8 cellular contexts compared by ENCODE assay signal in the genomic region with DNA sequence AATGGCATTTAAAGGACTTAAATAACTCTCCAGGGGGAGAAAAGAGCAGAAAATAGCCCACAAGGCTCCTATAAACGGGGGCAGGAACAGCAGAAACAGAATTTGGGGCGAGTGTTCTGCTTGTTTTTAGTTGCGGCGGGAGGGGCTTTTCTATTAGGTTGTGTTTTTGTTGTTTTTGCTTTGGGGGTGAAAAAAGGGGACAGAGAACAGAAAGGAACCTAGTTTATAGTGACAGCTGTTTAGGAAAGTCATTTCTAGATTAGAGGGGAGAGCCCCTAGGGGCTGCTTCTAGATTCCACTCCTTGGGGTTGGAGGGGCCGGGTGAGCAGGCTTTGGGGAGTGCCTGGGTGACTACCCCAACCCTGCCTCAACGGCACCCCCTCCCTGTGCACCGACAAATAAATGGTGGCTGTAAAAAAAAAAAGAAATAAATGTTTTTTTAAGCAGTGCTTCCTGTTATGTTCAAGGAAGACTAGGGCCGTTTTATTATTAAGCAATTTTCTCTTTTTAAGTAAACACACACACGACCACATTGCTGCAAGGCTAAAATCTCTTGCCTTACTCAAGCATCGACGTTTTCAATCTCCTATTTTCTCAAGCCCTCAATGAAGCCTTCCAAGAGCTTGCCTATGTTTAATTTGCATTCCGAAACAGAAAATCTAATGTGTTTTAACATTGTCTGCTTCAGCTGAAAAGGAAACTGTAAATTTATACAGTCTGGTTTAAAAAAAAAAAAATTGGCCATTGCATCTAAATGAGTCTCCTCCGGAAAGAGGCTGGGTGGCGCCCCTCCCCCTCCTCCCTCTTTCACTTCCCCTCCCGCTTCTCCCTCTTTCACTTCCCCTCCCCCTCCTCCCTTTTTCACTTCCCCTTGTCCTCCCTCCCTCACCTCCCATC.
DNase-seq lines count a peak whose midpoint lies in the region; ATAC-seq, FAIRE-seq and TF ChIP-seq lines count a peak whose summit lies in the region.

No MANE protein-coding gene starts in this region.

- H3K36me3 ChIP-seq in ACC112 (ENCODE audit: insufficient read depth, low read length) (no peaks in the 10 kb centered on the region), pancreas (no peaks in the 10 kb centered on the region)

- peak; percentile 80 for FAIRE-seq in pancreas (lab: Jason Lieb, UNC)

- DNase-seq in NCI-H748 (lab: John Stamatoyannopoulos, UW; ENCODE audit: unreplicated experiment) (peak; percentile 73), fibroblast of villous mesenchyme (ENCODE audit: low read depth) (peak; percentile 85), pancreas (peak in 4 of 6 donors; percentile 11 to 65 (median 28)), NCI-H1694 (lab: John Stamatoyannopoulos, UW) (no peak)
- DNase-seq in activated T-cell treated with anti-CD3 and anti-CD28 coated beads, Interleukin-2, amount 50 U/mL, for 1 hour: peak; percentile 47

- H3K4me1 ChIP-seq in ACC112 (ENCODE audit: control insufficient read depth, insufficient read depth, low read length, unreplicated experiment) (peaks cover 26% of the 10 kb centered on the region), pancreas (peaks cover 0 to 6% (median 0%) of the 10 kb centered on the region in 3 donors)

- H2AFZ ChIP-seq in ACC112 (ENCODE audit: low read length, unreplicated experiment): peak overlapping the region; percentile 60

- ATAC-seq in GM18520 (IDR thresholded peaks at IDR 0.05; ENCODE audit: unreplicated experiment) (peak; percentile 75), HG02981 (IDR thresholded peaks at IDR 0.05; ENCODE audit: unreplicated experiment) (peak; percentile 85), pancreas (peak; percentile 36 to 76 (median 48))

- TF ChIP-seq CTCF in fibroblast of villous mesenchyme (IDR thresholded peaks at IDR 0.05; ENCODE audit: insufficient read depth, low read depth, low read length): no peak
- no peak for TF ChIP-seq CTCF in pancreas (IDR thresholded peaks at IDR 0.05)

- H3K27ac ChIP-seq in ACC112 (ENCODE audit: low read depth, low read length) (peak overlapping the region; percentile 90), pancreas (peak overlapping the region in 3 of 4 donors; percentile 17 to 67 (median 58))

- intact Hi-C loops in pancreas (cut with DNase I): loop anchor here in 2 of 3 donors (2.0 to 5.0 kb wide), 2 partner anchors 121 kb away; no protein-coding TSS in a partner anchor

- H3K79me2 ChIP-seq in ACC112 (ENCODE audit: control insufficient read depth, insufficient read depth, low read length, unreplicated experiment): no peaks in the 10 kb centered on the region

- H3K9me3 ChIP-seq in pancreas: no peaks in the 10 kb centered on the region

- peak overlapping the region; percentile 69 for H3K4me3 ChIP-seq in ACC112 (ENCODE audit: low read depth, low read length)
- H3K4me3 ChIP-seq in fibroblast of villous mesenchyme (ENCODE audit: low read depth, low read length): peak overlapping the region; percentile 18
- peak overlapping the region in 2 of 4 donors; percentile 14 to 19 for H3K4me3 ChIP-seq in pancreas

- 17 to 18% methylated on average over 15 of the region's 15 CpGs for WGBS in pancreas, 2 donors

- H3K27me3 ChIP-seq in ACC112 (ENCODE audit: insufficient read depth, low read length): no peaks in the 10 kb centered on the region
- H3K27me3 ChIP-seq in pancreas: no peaks in the 10 kb centered on the region
